16 cellular contexts compared by ENCODE assay signal in the genomic region with DNA sequence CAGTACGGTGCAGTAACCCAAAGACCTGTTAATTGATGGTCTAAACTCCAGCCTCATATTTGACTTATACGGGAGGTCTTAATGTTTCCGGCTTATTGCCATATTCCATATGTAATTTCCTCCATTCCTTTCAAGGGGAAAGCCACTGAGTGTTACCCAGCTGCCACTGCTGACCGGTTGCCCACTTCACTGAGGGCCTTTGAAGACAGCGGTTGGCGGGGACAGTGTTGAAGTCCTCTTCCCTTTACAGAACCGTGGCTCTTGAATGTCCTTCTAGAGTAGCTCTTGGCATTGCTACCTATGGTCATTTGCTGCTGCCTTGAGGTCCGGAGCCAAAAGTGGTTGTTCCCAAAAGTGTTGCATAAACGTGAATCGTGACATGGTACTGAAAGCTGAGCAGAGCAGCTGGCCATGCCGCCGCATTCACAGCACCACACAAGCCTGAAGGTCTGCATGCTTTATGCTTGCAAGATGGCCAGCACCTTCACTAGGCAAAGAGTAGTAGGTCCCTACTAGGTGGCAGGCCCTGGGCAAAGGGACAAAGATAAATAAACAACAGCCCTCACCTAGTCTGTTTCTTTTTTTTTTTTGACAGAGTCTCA. TPM values are rescaled to one million over a fixed set of nuclear protein-coding genes. Genes with fewer than 3 reads are reported as not detected.
DNase-seq lines count a peak whose midpoint lies in the region; ATAC-seq and TF ChIP-seq lines count a peak whose summit lies in the region.
"Had no signal": no experiment of that assay in that cellular context is flagged by ENCODE, and none has a peak within 500 bp of the region (broad histone marks: within the 10 kb centered on the region; RNA-seq: fewer than 3 reads in every experiment).

No MANE protein-coding gene starts in this region.

- H3K4me3 ChIP-seq in right atrium auricular region (no peak overlapping the region), ascending aorta (no peak overlapping the region), thoracic aorta (no peak overlapping the region)
- H3K4me3 ChIP-seq: BLaER1 had no signal

- CTCF ChIA-PET in activated CD8-positive, alpha-beta memory T cell treated with anti-CD3 and anti-CD28 coated beads, Interleukin-2, amount 10 ng/mL, durations not matched to agents 7 days and 5 days (lab: Charles Lee): no interaction called here

- DNase-seq in Right ventricle myocardium inferior (ENCODE audit: missing footprints) (no peak), right atrium auricular region (ENCODE audit: low spot score) (no peak), ascending aorta (ENCODE audit: low spot score in 2 of 2) (no peak), left lobe of liver (ENCODE audit: low spot score) (peak; percentile 14), thoracic aorta (ENCODE audit: low spot score) (no peak)
- DNase-seq in activated T-cell treated with anti-CD3 and anti-CD28 coated beads, Interleukin-2, amount 50 U/mL, for 24 hours: no peak
- no peak for DNase-seq in activated CD8-positive, alpha-beta memory T cell treated with anti-CD3 and anti-CD28 coated beads, Interleukin-2, amount 10 ng/mL, durations not matched to agents 7 days and 5 days
- no peak for DNase-seq in effector CD8-positive, alpha-beta T cell (lab: John Stamatoyannopoulos, UW)
- DNase-seq: 8988T; CD4-positive, alpha-beta memory T cell; DMS153; DMS79; GF-D8; H9 had no signal

- H3K27ac Mint-ChIP-seq in activated T-cell treated with anti-CD3 and anti-CD28 coated beads, Interleukin-2, amount 50 U/mL, for 24 hours: no peak overlapping the region
- no peak overlapping the region for H3K27ac Mint-ChIP-seq in activated CD8-positive, alpha-beta memory T cell treated with anti-CD3 and anti-CD28 coated beads, Interleukin-2, amount 10 ng/mL, durations not matched to agents 7 days and 5 days
- H3K27ac Mint-ChIP-seq: CD14-positive monocyte; CD4-positive, alpha-beta memory T cell had no signal

- intact Hi-C loops in Right ventricle myocardium inferior (cut with DNase I) (no loop called here), ascending aorta (cut with DNase I) (loop anchor here (5.0 kb wide), 1 partner anchor 68 kb away; no protein-coding TSS in a partner anchor)

- H3K4me1 ChIP-seq in right atrium auricular region (peaks cover 0 to 49% of the 10 kb centered on the region in 2 donors), ascending aorta (peaks cover 13 to 43% of the 10 kb centered on the region in 2 donors), thoracic aorta (ENCODE audit: control insufficient read depth in 1 of 2, low read depth in 2 of 2) (peaks cover 40 to 68% of the 10 kb centered on the region in 2 donors)

- H3K36me3 ChIP-seq in right atrium auricular region (no peaks in the 10 kb centered on the region), ascending aorta (peaks cover 8 to 20% of the 10 kb centered on the region in 2 donors), thoracic aorta (no peaks in the 10 kb centered on the region)
- H3K36me3 ChIP-seq: BLaER1 had no signal

- peaks cover 7% of the 10 kb centered on the region for H3K4me1 Mint-ChIP-seq in activated T-cell treated with anti-CD3 and anti-CD28 coated beads, Interleukin-2, amount 50 U/mL, for 24 hours (ENCODE audit: low read depth)
- no peaks in the 10 kb centered on the region for H3K4me1 Mint-ChIP-seq in activated CD8-positive, alpha-beta memory T cell treated with anti-CD3 and anti-CD28 coated beads, Interleukin-2, amount 10 ng/mL, durations not matched to agents 7 days and 5 days
- H3K4me1 Mint-ChIP-seq: CD4-positive, alpha-beta memory T cell had no signal

- H3K4me3 Mint-ChIP-seq in activated T-cell treated with anti-CD3 and anti-CD28 coated beads, Interleukin-2, amount 50 U/mL, for 24 hours: no peak overlapping the region
- H3K4me3 Mint-ChIP-seq in activated CD8-positive, alpha-beta memory T cell treated with anti-CD3 and anti-CD28 coated beads, Interleukin-2, amount 10 ng/mL, durations not matched to agents 7 days and 5 days: no peak overlapping the region
- H3K4me3 Mint-ChIP-seq: CD14-positive monocyte; CD4-positive, alpha-beta memory T cell; H9 had no signal

- TF ChIP-seq CTCF in right atrium auricular region (IDR thresholded peaks at IDR 0.05) (no peak), ascending aorta (IDR thresholded peaks at IDR 0.05) (no peak), thoracic aorta (IDR thresholded peaks at IDR 0.05) (no peak)

- H3K9me3 Mint-ChIP-seq in activated T-cell treated with anti-CD3 and anti-CD28 coated beads, Interleukin-2, amount 50 U/mL, for 24 hours: no peaks in the 10 kb centered on the region
- H3K9me3 Mint-ChIP-seq in activated CD8-positive, alpha-beta memory T cell treated with anti-CD3 and anti-CD28 coated beads, Interleukin-2, amount 10 ng/mL, durations not matched to agents 7 days and 5 days (ENCODE audit: low read depth): no peaks in the 10 kb centered on the region
- H3K9me3 Mint-ChIP-seq: CD4-positive, alpha-beta memory T cell; H9 had no signal

- no peaks in the 10 kb centered on the region for H3K36me3 Mint-ChIP-seq in activated T-cell treated with anti-CD3 and anti-CD28 coated beads, Interleukin-2, amount 50 U/mL, for 24 hours (ENCODE audit: low read depth)
- no peaks in the 10 kb centered on the region for H3K36me3 Mint-ChIP-seq in activated CD8-positive, alpha-beta memory T cell treated with anti-CD3 and anti-CD28 coated beads, Interleukin-2, amount 10 ng/mL, durations not matched to agents 7 days and 5 days
- H3K36me3 Mint-ChIP-seq: CD14-positive monocyte; CD4-positive, alpha-beta memory T cell had no signal

- H3K27ac ChIP-seq in right atrium auricular region (no peak overlapping the region), ascending aorta (peak overlapping the region; percentile 75 to 84), thoracic aorta (peak overlapping the region; percentile 59 to 88)
- H3K27ac ChIP-seq: BLaER1 had no signal

- H3K27me3 ChIP-seq in right atrium auricular region: no peaks in the 10 kb centered on the region
- no peaks in the 10 kb centered on the region for H3K27me3 ChIP-seq in ascending aorta
- H3K27me3 ChIP-seq in thoracic aorta (replicated peaks; ENCODE audit: insufficient read depth): no peaks in the 10 kb centered on the region
- H3K27me3 ChIP-seq: BLaER1 had no signal

- ATAC-seq in Right ventricle myocardium inferior (peak; percentile 17), left lobe of liver (no peak), thoracic aorta (ENCODE audit: insufficient number of reproducible peaks, low FRiP score, low read depth) (no peak)
- ATAC-seq in activated CD8-positive, alpha-beta memory T cell treated with anti-CD3 and anti-CD28 coated beads, Interleukin-2, amount 10 ng/mL, durations not matched to agents 7 days and 5 days: no peak

- H3K9me3 ChIP-seq in right atrium auricular region: no peaks in the 10 kb centered on the region
- no peaks in the 10 kb centered on the region for H3K9me3 ChIP-seq in ascending aorta
- no peaks in the 10 kb centered on the region for H3K9me3 ChIP-seq in thoracic aorta
- H3K9me3 ChIP-seq: BLaER1 had no signal

- H3K27me3 Mint-ChIP-seq in activated T-cell treated with anti-CD3 and anti-CD28 coated beads, Interleukin-2, amount 50 U/mL, for 24 hours: peaks cover 4% of the 10 kb centered on the region
- H3K27me3 Mint-ChIP-seq in activated CD8-positive, alpha-beta memory T cell treated with anti-CD3 and anti-CD28 coated beads, Interleukin-2, amount 10 ng/mL, durations not matched to agents 7 days and 5 days: peaks cover 29% of the 10 kb centered on the region

RNA-seq across cellular contexts. Expression of gene CTDSPL, which starts 51.7 kb away (rescaled TPM):
- total RNA-seq in Right ventricle myocardium inferior (47.3 TPM), right atrium auricular region (10 to 100 TPM; 35.1 to 58.4 TPM), ascending aorta (80.9 TPM), left lobe of liver (22.1 TPM), thoracic aorta (10 to 100 TPM; 55.0 to 59.6 TPM)
- 1 to 10 TPM; 4.7 to 8.5 TPM for total RNA-seq in activated CD8-positive, alpha-beta memory T cell treated with anti-CD3 and anti-CD28 coated beads, Interleukin-2, amount 10 ng/mL, durations not matched to agents 7 days and 5 days

Comparison
In these comparisons a context has a peak if more than half of its experiments do, and no peak if none do; other contexts are left out.
1. H3K27ac ChIP-seq: peak in ascending aorta (2 of 2) and thoracic aorta (2 of 2); none in right atrium auricular region (0 of 2).